8 cellular contexts compared by ENCODE assay signal in genomic region chr2:209577376-209578357, GRCh38.
DNase-seq lines count a peak whose midpoint lies in the region; ATAC-seq and TF ChIP-seq lines count a peak whose summit lies in the region.

No MANE protein-coding gene starts in this region.

- H2AFZ ChIP-seq in SU-DHL-6 (ENCODE audit: low read depth, low read length, severe bottlenecking), result no peak overlapping the region

- H3K4me3 ChIP-seq in SU-DHL-6 (ENCODE audit: insufficient read depth, low read length, poor library complexity, severe bottlenecking), result no peak overlapping the region

- TF ChIP-seq EP300 in Ishikawa (IDR thresholded peaks at IDR 0.05; ENCODE audit: borderline replicate concordance), result no peak

- TF ChIP-seq CTCF in SU-DHL-6 (IDR thresholded peaks at IDR 0.05; ENCODE audit: insufficient read depth, low read length, poor library complexity, severe bottlenecking), result peak; percentile 29

- H4K20me1 ChIP-seq in SU-DHL-6 (ENCODE audit: low read depth, low read length), result no peaks in the 10 kb centered on the region

- H3K27me3 ChIP-seq in SU-DHL-6 (ENCODE audit: low read length), result no peaks in the 10 kb centered on the region

- no peaks in the 10 kb centered on the region for H3K36me3 ChIP-seq in SU-DHL-6 (ENCODE audit: low read length)

- H3F3A ChIP-seq in SU-DHL-6 (ENCODE audit: insufficient read depth), result no peaks in the 10 kb centered on the region

- no peak overlapping the region for H3K9ac ChIP-seq in SU-DHL-6 (ENCODE audit: low read length)

- H3K27ac ChIP-seq in SU-DHL-6 (ENCODE audit: low read depth, low read length), result no peak overlapping the region

- TF ChIP-seq RAD21 in Ishikawa (IDR thresholded peaks at IDR 0.05; ENCODE audit: low read depth), result peak; percentile 52

- DNase-seq in CD1c-positive myeloid dendritic cell (ENCODE audit: extremely low spot score) (peak; percentile 42), kidney glomerular epithelial cell (lab: John Stamatoyannopoulos, UW) (peak; percentile 29), activated T-cell treated with anti-CD3 and anti-CD28 coated beads for 4 hours (no peak), NCI-H226 (no peak)
- DNase-seq in effector CD4-positive, alpha-beta T cell, result no peak

- no peaks in the 10 kb centered on the region for H3K79me2 ChIP-seq in SU-DHL-6 (ENCODE audit: insufficient read depth, low read length)

- H3K9me2 ChIP-seq in SU-DHL-6 (replicated peaks; ENCODE audit: insufficient read depth, low read length), result no peaks in the 10 kb centered on the region

- no peak for ATAC-seq in HG03175 (IDR thresholded peaks at IDR 0.05; ENCODE audit: unreplicated experiment)

- no peak overlapping the region for H3K4me2 ChIP-seq in SU-DHL-6 (ENCODE audit: low read depth, low read length, poor library complexity, severe bottlenecking)

- no peaks in the 10 kb centered on the region for H3K9me3 ChIP-seq in SU-DHL-6 (ENCODE audit: insufficient read depth, low read length)

TF ChIP-seq in Ishikawa, 13 proteins besides CTCF, POLR2A, EP300 and RAD21:
- no peak for TF ChIP-seq YY1 (IDR thresholded peaks at IDR 0.05; ENCODE audit: low read depth)
- no peak for TF ChIP-seq EGR1 (IDR thresholded peaks at IDR 0.05)
- TF ChIP-seq FOXM1 (IDR thresholded peaks at IDR 0.05; ENCODE audit: borderline replicate concordance, low read depth), result no peak
- no peak for TF ChIP-seq CEBPB (IDR thresholded peaks at IDR 0.05)
- no peak for TF ChIP-seq TAF1 (IDR thresholded peaks at IDR 0.05; ENCODE audit: low read depth)
- TF ChIP-seq TEAD4 (IDR thresholded peaks at IDR 0.05), result no peak
- TF ChIP-seq TCF12 (IDR thresholded peaks at IDR 0.05; ENCODE audit: low read depth), result no peak

Comparison
In these comparisons a context has a peak if more than half of its experiments do, and no peak if none do; other contexts are left out.
1. DNase-seq: peak in CD1c-positive myeloid dendritic cell (single experiment) and kidney glomerular epithelial cell (single experiment); none in activated T-cell treated with anti-CD3 and anti-CD28 coated beads for 4 hours (single experiment), NCI-H226 (single experiment) and effector CD4-positive, alpha-beta T cell (single experiment).